13 cellular contexts compared by ENCODE assay signal in the genomic region with DNA sequence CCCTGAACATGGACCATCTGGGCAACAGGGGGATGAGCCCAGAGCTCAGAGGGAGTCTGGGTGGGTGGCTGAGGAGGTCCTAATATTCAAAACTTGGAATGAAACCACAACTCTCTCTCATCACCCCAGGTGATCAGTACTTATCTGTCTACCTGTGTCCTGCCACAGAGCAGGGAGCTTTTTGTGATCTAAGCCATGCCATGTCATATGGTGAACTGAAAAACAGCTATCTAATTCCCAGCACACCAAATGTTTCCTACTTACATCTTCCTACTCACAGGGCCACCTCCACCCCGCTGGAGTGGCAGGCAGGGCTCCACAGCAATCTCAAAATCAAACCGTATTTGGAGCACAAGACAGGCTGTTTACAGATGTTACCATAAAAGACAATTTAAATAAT.
DNase-seq lines count a peak whose midpoint lies in the region; ATAC-seq, FAIRE-seq and TF ChIP-seq lines count a peak whose summit lies in the region.
"Had no signal": no experiment of that assay in that cellular context is flagged by ENCODE, and none has a peak within 500 bp of the region (broad histone marks: within the 10 kb centered on the region; RNA-seq: fewer than 3 reads in every experiment).

No MANE protein-coding gene starts in this region.

- H3K9me3 ChIP-seq in IMR-90 (ENCODE audit: control insufficient read depth, insufficient read depth, low read length) (no peaks in the 10 kb centered on the region), endothelial cell of umbilical vein (replicated peaks; ENCODE audit: control insufficient read depth, insufficient read depth, low read length) (no peaks in the 10 kb centered on the region), parathyroid adenoma (ENCODE audit: control insufficient read depth, low read length) (no peaks in the 10 kb centered on the region)

- H3K9me1 ChIP-seq in IMR-90 (ENCODE audit: insufficient read depth, low read length): peaks cover 15% of the 10 kb centered on the region
- H3K9me1 ChIP-seq in endothelial cell of umbilical vein (replicated peaks; ENCODE audit: control insufficient read depth, extremely low read depth, insufficient read depth, low read length): no peaks in the 10 kb centered on the region

- H3K14ac ChIP-seq in IMR-90 (replicated peaks; ENCODE audit: low read depth, low read length): peak overlapping the region; percentile 66

- no peak for TF ChIP-seq RAD21 in IMR-90 (IDR thresholded peaks at IDR 0.05; ENCODE audit: low read length)

- H3K9ac ChIP-seq in IMR-90 (ENCODE audit: low read depth, low read length) (no peak overlapping the region; the same call in 1 of the 2 replicates), endothelial cell of umbilical vein (replicated peaks; ENCODE audit: extremely low read depth, insufficient read depth, low read length) (peak overlapping the region; percentile 97), parathyroid adenoma (no peak overlapping the region)

- H3K4me1 ChIP-seq in IMR-90 (ENCODE audit: control insufficient read depth, insufficient read depth, low read length): peaks cover 15% of the 10 kb centered on the region
- H3K4me1 ChIP-seq in endothelial cell of umbilical vein (ENCODE audit: control insufficient read depth, extremely low read depth, insufficient read depth, low read length): peaks cover 27% of the 10 kb centered on the region
- H3K4me1 ChIP-seq in parathyroid adenoma: no peaks in the 10 kb centered on the region

- H3K4ac ChIP-seq in IMR-90 (ENCODE audit: low read depth, low read length): peak overlapping the region; percentile 88

- peak overlapping the region; percentile 23 for H2AK5ac ChIP-seq in IMR-90 (ENCODE audit: low read depth, low read length)

- H3K4me3 ChIP-seq in AG09309 (ENCODE audit: control insufficient read depth, low read depth, low read length) (peak overlapping the region; percentile 6; the same call in 1 of the 2 replicates), IMR-90 (ENCODE audit: insufficient read depth, low read depth, low read length) (no peak overlapping the region), endothelial cell of umbilical vein (replicated peaks in 1 of 3; ENCODE audit: insufficient read depth in 1 of 3, low read depth in 1 of 3, low read length in 3 of 3) (peak overlapping the region in 1 of 3 experiments; percentile 43), parathyroid adenoma (ENCODE audit: low read depth, low read length) (no peak overlapping the region)
- H3K4me3 ChIP-seq: K562 had no signal

- CTCF ChIA-PET in IMR-90 (lab: Yijun Ruan, JAX) (interaction anchor here (0.6 kb wide), 1 partner anchor 38 kb away, joined by 3 read pairs; no protein-coding TSS in a partner anchor), endothelial cell of umbilical vein (lab: Charles Lee) (interaction anchor here (1.0 to 4.1 kb wide), 5 partner anchors 13 to 50 kb away, joined by 3 to 21 read pairs (median 3); no protein-coding TSS in a partner anchor)

- peak overlapping the region; percentile 78 for H2BK120ac ChIP-seq in IMR-90 (ENCODE audit: low read depth, low read length)

- no peak for TF ChIP-seq POLR2A in IMR-90 (IDR thresholded peaks at IDR 0.05; ENCODE audit: low read depth, low read length)
- TF ChIP-seq POLR2A in endothelial cell of umbilical vein (IDR thresholded peaks at IDR 0.05; ENCODE audit: low read depth, low read length): no peak

- peak overlapping the region; percentile 30; the same call in 1 of the 2 replicates for H4K5ac ChIP-seq in IMR-90 (ENCODE audit: low read depth, low read length)

- peak overlapping the region; percentile 90 for H2BK5ac ChIP-seq in IMR-90 (ENCODE audit: low read depth, low read length, poor library complexity, severe bottlenecking)

- DNase-seq in AG09309 (ENCODE audit: low read depth): no peak
- DNase-seq in IMR-90: no peak
- no peak for DNase-seq in endothelial cell of umbilical vein (ENCODE audit: low read depth, low spot score)
- DNase-seq in left colon: no peak
- no peak for DNase-seq in NOMO-1 (lab: John Stamatoyannopoulos, UW; ENCODE audit: unreplicated experiment in 2 of 2)
- DNase-seq: activated CD8-positive, alpha-beta memory T cell treated with anti-CD3 and anti-CD28 coated beads, Interleukin-2, amount 10 ng/mL, durations not matched to agents 7 days and 5 days; CD4-positive, CD25-positive, alpha-beta regulatory T cell; GOT3; NCI-H2029 treated with DMSO at 0.1 percent for 48 hours had no signal

- H4K20me1 ChIP-seq in IMR-90 (ENCODE audit: insufficient read depth, low read length) (peaks cover 4% of the 10 kb centered on the region), endothelial cell of umbilical vein (replicated peaks; ENCODE audit: control insufficient read depth, extremely low read depth, insufficient read depth, low read length) (no peaks in the 10 kb centered on the region)

- ATAC-seq in IMR-90 (ENCODE audit: low read depth): no peak
- no peak for ATAC-seq in HG03460 (IDR thresholded peaks at IDR 0.05; ENCODE audit: unreplicated experiment)
- no peak for ATAC-seq in left colon
- no peak for ATAC-seq in HG03175 (IDR thresholded peaks at IDR 0.05; ENCODE audit: unreplicated experiment)
- ATAC-seq: activated CD8-positive, alpha-beta memory T cell treated with anti-CD3 and anti-CD28 coated beads, Interleukin-2, amount 10 ng/mL, durations not matched to agents 7 days and 5 days; K562 had no signal

- in situ Hi-C loops in IMR-90 (cut with MboI; ENCODE audit: low sequenced_read_pairs): no loop called here

- WGBS in IMR-90 (ENCODE audit: extremely low coverage in 2 of 2, insufficient read length in 1 of 2), 2 experiments: 100% methylated on average over 1 of the region's 2 CpGs; no CpG with 5 or more reads in 1 of the 2 experiments

- H2AFZ ChIP-seq in IMR-90 (replicated peaks; ENCODE audit: low read length, poor library complexity): peak overlapping the region; percentile 1
- no peak overlapping the region for H2AFZ ChIP-seq in endothelial cell of umbilical vein (ENCODE audit: low read depth, low read length)
- H2AFZ ChIP-seq in parathyroid adenoma: no peak overlapping the region

- H3K79me2 ChIP-seq in endothelial cell of umbilical vein (ENCODE audit: control insufficient read depth, insufficient read depth, low read length): peaks cover 15% of the 10 kb centered on the region
- no peaks in the 10 kb centered on the region for H3K79me2 ChIP-seq in parathyroid adenoma

- H3K27ac ChIP-seq in IMR-90 (ENCODE audit: insufficient read depth, low read length): peak overlapping the region; percentile 20; the same call in 1 of the 2 replicates
- peak overlapping the region; percentile 88 for H3K27ac ChIP-seq in endothelial cell of umbilical vein (ENCODE audit: insufficient read depth, low read depth, low read length)
- H3K27ac ChIP-seq in parathyroid adenoma: peak overlapping the region; percentile 72

- H3K56ac ChIP-seq in IMR-90 (ENCODE audit: extremely low read depth, insufficient read depth, low read length): peak overlapping the region; percentile 71

- peak overlapping the region; percentile 82 for H3K23ac ChIP-seq in IMR-90 (ENCODE audit: low read depth, low read length)

- 0 out of 2 replicates have a peak overlapping the region, but pooled peaks have one; percentile 5 for H3K18ac ChIP-seq in IMR-90 (ENCODE audit: low read depth, low read length)

- dilution Hi-C loops in IMR-90 (cut with HindIII; ENCODE audit: low sequenced_read_pairs, unreplicated experiment) (no loop called here), endothelial cell of umbilical vein (cut with MboI; ENCODE audit: extremely low pct_ligation_motif_present, low sequenced_read_pairs) (no loop called here)

- FAIRE-seq in endothelial cell of umbilical vein (lab: Jason Lieb, UNC): no peak
- FAIRE-seq: K562 had no signal

- peak overlapping the region; percentile 92; the same call in 2 of the 3 replicates for H2BK15ac ChIP-seq in IMR-90 (ENCODE audit: low read depth, low read length)

- peak overlapping the region; percentile 76 for H2BK20ac ChIP-seq in IMR-90 (ENCODE audit: low read depth, low read length)

- TF ChIP-seq CTCF in AG09309 (IDR thresholded peaks at IDR 0.05; ENCODE audit: control insufficient read depth, insufficient read depth, low read depth, low read length, missing control alignments) (no peak), IMR-90 (conservative IDR thresholded peaks at IDR 0.05; ENCODE audit: low read depth, low read length) (no peak), endothelial cell of umbilical vein (IDR thresholded peaks at IDR 0.05; ENCODE audit: extremely low read depth in 1 of 2, insufficient read depth in 1 of 2, low read depth in 1 of 2, low read length in 2 of 2) (no peak), parathyroid adenoma (IDR thresholded peaks at IDR 0.05) (no peak)

- H4K8ac ChIP-seq in IMR-90 (ENCODE audit: low read depth in 2 of 2, low read length in 2 of 2): peak overlapping the region; percentile 37 to 95

- peak overlapping the region; percentile 85 for H2AK9ac ChIP-seq in IMR-90 (replicated peaks; ENCODE audit: low read depth, low read length, poor library complexity)

- H3K4me2 ChIP-seq in IMR-90 (ENCODE audit: low read depth, low read length) (no peak overlapping the region), endothelial cell of umbilical vein (ENCODE audit: insufficient read depth, low read length) (peak overlapping the region; percentile 80), parathyroid adenoma (ENCODE audit: low read length) (no peak overlapping the region)

- POLR2A ChIA-PET in IMR-90 (lab: Charles Lee; ENCODE audit: unreplicated experiment) (no interaction called here), endothelial cell of umbilical vein (lab: Charles Lee) (interaction anchor here (1.2 kb wide), 1 partner anchor 29 kb away, joined by 3 read pairs; no protein-coding TSS in a partner anchor)

- H3K79me1 ChIP-seq in IMR-90 (ENCODE audit: low read depth in 1 of 2, low read length in 2 of 2): peaks cover 8 to 34% of the 10 kb centered on the region in 2 experiments; a peak in 3 of 4 replicates

- BruUV-seq in IMR-90 (replicated peaks; lab: Mats Ljungman, UMichigan) (no TSS peak), endothelial cell of umbilical vein (replicated peaks; lab: Mats Ljungman, UMichigan) (no TSS peak)

- H3K27me3 ChIP-seq in IMR-90 (ENCODE audit: control insufficient read depth, insufficient read depth, low read length): no peaks in the 10 kb centered on the region
- no peaks in the 10 kb centered on the region for H3K27me3 ChIP-seq in endothelial cell of umbilical vein (ENCODE audit: control insufficient read depth in 2 of 2, insufficient read depth in 2 of 2, low read length in 2 of 2)
- no peaks in the 10 kb centered on the region for H3K27me3 ChIP-seq in parathyroid adenoma (ENCODE audit: control insufficient read depth, insufficient read depth, low read length)

- peak overlapping the region; percentile 59 for H4K91ac ChIP-seq in IMR-90 (ENCODE audit: insufficient read depth, low read depth, low read length)

- H3K36me3 ChIP-seq in IMR-90 (ENCODE audit: control insufficient read depth, insufficient read depth, low read length) (no peaks in the 10 kb centered on the region), endothelial cell of umbilical vein (ENCODE audit: control insufficient read depth in 2 of 2, extremely low read depth in 1 of 2, insufficient read depth in 2 of 2, low read length in 2 of 2) (no peaks in the 10 kb centered on the region), parathyroid adenoma (ENCODE audit: control insufficient read depth, insufficient read depth, low read length) (no peaks in the 10 kb centered on the region)

- intact Hi-C loops in IMR-90 (cut with micrococcal nuclease) (loop anchor here (5.0 to 10.0 kb wide), 3 partner anchors 125 to 653 kb away; no protein-coding TSS in a partner anchor), endothelial cell of umbilical vein (cut with micrococcal nuclease) (loop anchor here (10.0 kb wide), 3 partner anchors 803 to 1107 kb away; a partner anchor contains a TSS), left colon (cut with DNase I, micrococcal nuclease) (no loop called here)

Comparison
In these comparisons a context has a peak if more than half of its experiments do, and no peak if none do; other contexts are left out.
1. H3K27ac ChIP-seq: peak in every context shown above with its lines; median percentile 88 in endothelial cell of umbilical vein; 72 in parathyroid adenoma; 20 in IMR-90.
2. intact Hi-C loops: an anchor here in IMR-90 (5.0 to 10.0 kb wide) and endothelial cell of umbilical vein (10.0 kb wide); none called in left colon.